20 cellular contexts compared by ENCODE assay signal in genomic region chr7:155778349-155778748, GRCh38. TPM values are rescaled to one million over a fixed set of nuclear protein-coding genes. Genes with fewer than 3 reads are reported as not detected.
"Had no signal": no experiment of that assay in that cellular context is flagged by ENCODE, and none has a peak within 500 bp of the region (broad histone marks: within the 10 kb centered on the region; RNA-seq: fewer than 3 reads in every experiment).

No MANE protein-coding gene starts in this region.

- ATAC-seq: stimulated activated naive B cell treated with anti-CD40 and anti-IgM and Interleukin-4, amounts not matched to agents 10 μg/mL and 1 μg/mL and 100 μg/mL, for 72 hours; T-helper 17 cell had no signal

- H3K36me3 ChIP-seq: uterus had no signal

- H3K4me3 Mint-ChIP-seq: activated CD4-positive, alpha-beta memory T cell treated with anti-CD3 and anti-CD28 coated beads for 36 hours; brain; stimulated activated naive B cell treated with anti-CD40 and anti-IgM and Interleukin-4, amounts not matched to agents 10 μg/mL and 1 μg/mL and 100 μg/mL, for 72 hours; T-helper 17 cell had no signal

- H3K4me2 ChIP-seq: smooth muscle cell had no signal

- H3K27ac ChIP-seq: dorsolateral prefrontal cortex, epithelial cell of prostate, tibial artery, uterus, WERI-Rb-1 had no signal

- H3K4me3 ChIP-seq: dorsolateral prefrontal cortex, smooth muscle cell, tibial artery, uterus had no signal

- H3K4me1 ChIP-seq: tibial artery, uterus had no signal

- DNase-seq: activated CD4-positive, alpha-beta memory T cell treated with anti-CD3 and anti-CD28 coated beads for 36 hours; activated naive CD4-positive, alpha-beta T cell treated with Interleukin-2 at 50 U/mL for 16 hours; activated T-cell treated with anti-CD3 and anti-CD28 coated beads for 4 hours; caudate nucleus; dorsolateral prefrontal cortex; foreskin fibroblast; midbrain; stimulated activated CD4-positive, alpha-beta T cell treated with anti-CD3 and anti-CD28 coated beads, Interleukin-4, amount 100 ng/mL, for 24 hours; stimulated activated naive B cell treated with anti-CD40 and anti-IgM and Interleukin-4, amounts not matched to agents 10 μg/mL and 1 μg/mL and 100 μg/mL, for 72 hours; T-helper 17 cell; tibial artery; uterus; WERI-Rb-1 had no signal

- H3K27ac Mint-ChIP-seq: activated CD4-positive, alpha-beta memory T cell treated with anti-CD3 and anti-CD28 coated beads for 36 hours; progenitor cell of endocrine pancreas; T-helper 17 cell had no signal

- H3K9me3 ChIP-seq: tibial artery, uterus had no signal

- H3K9me3 Mint-ChIP-seq: activated CD4-positive, alpha-beta memory T cell treated with anti-CD3 and anti-CD28 coated beads for 36 hours; brain; stimulated activated naive B cell treated with anti-CD40 and anti-IgM and Interleukin-4, amounts not matched to agents 10 μg/mL and 1 μg/mL and 100 μg/mL, for 72 hours had no signal

- H3K4me1 Mint-ChIP-seq: brain; stimulated activated naive B cell treated with anti-CD40 and anti-IgM and Interleukin-4, amounts not matched to agents 10 μg/mL and 1 μg/mL and 100 μg/mL, for 72 hours had no signal

- H3K27me3 Mint-ChIP-seq: activated CD4-positive, alpha-beta memory T cell treated with anti-CD3 and anti-CD28 coated beads for 36 hours; brain; progenitor cell of endocrine pancreas; stimulated activated naive B cell treated with anti-CD40 and anti-IgM and Interleukin-4, amounts not matched to agents 10 μg/mL and 1 μg/mL and 100 μg/mL, for 72 hours; T-helper 17 cell had no signal

- H3K27me3 ChIP-seq: dorsolateral prefrontal cortex, tibial artery, uterus had no signal

RNA-seq across cellular contexts. Expression of gene SHH, which starts 33.9 kb away (rescaled TPM):
- total RNA-seq: activated CD4-positive, alpha-beta memory T cell treated with anti-CD3 and anti-CD28 coated beads for 36 hours; lower leg skin; omental fat pad; smooth muscle cell; subcutaneous adipose tissue; T-helper 17 cell had no signal
- polyA plus RNA-seq: smooth muscle cell had no signal
